ENCODE assay signal across 20 cellular contexts in the genomic region with DNA sequence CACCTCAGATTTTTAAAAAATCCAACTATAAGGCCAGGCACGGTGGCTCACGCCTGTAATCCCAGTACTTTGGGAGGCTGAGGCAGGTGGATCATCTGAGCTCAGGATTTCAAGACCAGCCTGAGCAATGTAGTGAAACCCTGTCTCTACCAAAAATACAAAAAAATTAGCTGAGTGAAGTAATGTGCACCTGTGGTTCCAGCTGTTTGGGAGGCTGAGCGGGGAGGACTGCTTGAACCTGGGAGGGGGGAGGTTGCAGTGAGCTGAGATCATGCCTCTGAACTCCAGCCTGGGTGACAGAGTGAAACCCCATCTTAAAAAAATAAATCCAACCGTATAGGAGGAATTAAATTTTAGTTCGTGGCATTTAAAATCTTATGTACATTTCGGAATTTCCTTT.
DNase-seq lines count a peak whose midpoint lies in the region; ATAC-seq, FAIRE-seq and TF ChIP-seq lines count a peak whose summit lies in the region.
"Had no signal": no experiment of that assay in that cellular context is flagged by ENCODE, and none has a peak within 500 bp of the region (broad histone marks: within the 10 kb centered on the region; RNA-seq: fewer than 3 reads in every experiment).

No MANE protein-coding gene starts in this region.

- peaks cover 78% of the 10 kb centered on the region for H3K4me1 Mint-ChIP-seq in activated CD8-positive, alpha-beta memory T cell treated with anti-CD3 and anti-CD28 coated beads, Interleukin-2, amount 10 ng/mL, durations not matched to agents 7 days and 5 days
- peaks cover 85% of the 10 kb centered on the region for H3K4me1 Mint-ChIP-seq in activated CD4-positive, alpha-beta memory T cell treated with anti-CD3 and anti-CD28 coated beads, Interleukin-2, amount 10 ng/mL, durations not matched to agents 7 days and 5 days

- H3K4me1 ChIP-seq in HepG2 (ENCODE audit: insufficient read depth, low read length) (peaks cover 37% of the 10 kb centered on the region), stomach (peaks cover 0 to 31% (median 21%) of the 10 kb centered on the region in 4 donors)
- H3K4me1 ChIP-seq: sigmoid colon had no signal

- H3K9me3 ChIP-seq in HepG2 (ENCODE audit: low read length) (no peaks in the 10 kb centered on the region), stomach (no peaks in the 10 kb centered on the region)
- H3K9me3 ChIP-seq: sigmoid colon, upper lobe of left lung had no signal

- no peak for ATAC-seq in activated CD8-positive, alpha-beta memory T cell treated with anti-CD3 and anti-CD28 coated beads, Interleukin-2, amount 10 ng/mL, durations not matched to agents 7 days and 5 days
- peak; percentile 10 for ATAC-seq in HepG2
- ATAC-seq in HG02885 (IDR thresholded peaks at IDR 0.05; ENCODE audit: poor library complexity, unreplicated experiment): no peak

- BruUV-seq in HepG2 (replicated peaks; lab: Mats Ljungman, UMichigan): no TSS peak

- FAIRE-seq in HepG2 (lab: Jason Lieb, UNC): no peak
- FAIRE-seq: colon, GM18507, GM19239 had no signal

- no peak overlapping the region for H2AFZ ChIP-seq in HepG2 (ENCODE audit: low read length)

- H3K9me3 Mint-ChIP-seq in activated CD8-positive, alpha-beta memory T cell treated with anti-CD3 and anti-CD28 coated beads, Interleukin-2, amount 10 ng/mL, durations not matched to agents 7 days and 5 days (ENCODE audit: low read depth): no peaks in the 10 kb centered on the region
- no peaks in the 10 kb centered on the region for H3K9me3 Mint-ChIP-seq in activated CD4-positive, alpha-beta memory T cell treated with anti-CD3 and anti-CD28 coated beads, Interleukin-2, amount 10 ng/mL, durations not matched to agents 7 days and 5 days

- peaks cover 3% of the 10 kb centered on the region for H3K79me2 ChIP-seq in HepG2 (ENCODE audit: insufficient read depth, low read length)

- TF ChIP-seq POLR2A in HepG2 (IDR thresholded peaks at IDR 0.05; ENCODE audit: insufficient read depth in 1 of 2, low read depth in 2 of 2, low read length in 2 of 2) (no peak), stomach (IDR thresholded peaks at IDR 0.05) (no peak)

- in situ Hi-C loops in HepG2 (cut with HindIII; ENCODE audit: extremely low pct_ligation_motif_present, low pct_unique_long_range_greater_than_20kb): loop anchor here (25.0 kb wide), 1 partner anchor 500 kb away; no protein-coding TSS in a partner anchor

- H3K36me3 ChIP-seq in HepG2 (replicated peaks in 1 of 2; ENCODE audit: control insufficient read depth in 1 of 2, insufficient read depth in 2 of 2, low read length in 2 of 2) (peaks cover 5 to 17% of the 10 kb centered on the region in 2 experiments; a peak in 3 of 5 replicates), stomach (peaks cover 0 to 42% (median 25%) of the 10 kb centered on the region in 4 donors)

- no peak for DNase-seq in activated CD8-positive, alpha-beta memory T cell treated with anti-CD3 and anti-CD28 coated beads, Interleukin-2, amount 10 ng/mL, durations not matched to agents 7 days and 5 days
- no peak for DNase-seq in activated CD8-positive, alpha-beta memory T cell treated with anti-CD3 and anti-CD28 coated beads, Interleukin-2, amount 50 U/mL, for 4 hours
- DNase-seq in activated CD4-positive, alpha-beta memory T cell treated with anti-CD3 and anti-CD28 coated beads, Interleukin-2, amount 10 ng/mL, durations not matched to agents 7 days and 5 days: no peak
- no peak for DNase-seq in HepG2 (ENCODE audit: low spot score)
- DNase-seq in stomach: no peak
- DNase-seq in NCI-H187 (lab: John Stamatoyannopoulos, UW): no peak
- DNase-seq in mucosa of gallbladder (ENCODE audit: low spot score): no peak
- DNase-seq: aorta, DMS 273 treated with DMSO at 0.1 percent for 48 hours, KG1, NCI-H1105, RPMI8226, sigmoid colon, SW 1271, upper lobe of left lung had no signal

- H3K27me3 ChIP-seq in HepG2 (ENCODE audit: control insufficient read depth in 1 of 2, insufficient read depth in 2 of 2, low read length in 2 of 2) (no peaks in the 10 kb centered on the region), stomach (no peaks in the 10 kb centered on the region)
- H3K27me3 ChIP-seq: sigmoid colon, upper lobe of left lung had no signal

- H3K36me3 Mint-ChIP-seq in activated CD8-positive, alpha-beta memory T cell treated with anti-CD3 and anti-CD28 coated beads, Interleukin-2, amount 10 ng/mL, durations not matched to agents 7 days and 5 days: peaks cover 49% of the 10 kb centered on the region
- peaks cover 77% of the 10 kb centered on the region for H3K36me3 Mint-ChIP-seq in activated CD4-positive, alpha-beta memory T cell treated with anti-CD3 and anti-CD28 coated beads, Interleukin-2, amount 10 ng/mL, durations not matched to agents 7 days and 5 days (ENCODE audit: low read depth)

- H3K27me3 Mint-ChIP-seq in activated CD8-positive, alpha-beta memory T cell treated with anti-CD3 and anti-CD28 coated beads, Interleukin-2, amount 10 ng/mL, durations not matched to agents 7 days and 5 days: no peaks in the 10 kb centered on the region
- H3K27me3 Mint-ChIP-seq in activated CD4-positive, alpha-beta memory T cell treated with anti-CD3 and anti-CD28 coated beads, Interleukin-2, amount 10 ng/mL, durations not matched to agents 7 days and 5 days: no peaks in the 10 kb centered on the region

- H3K4me2 ChIP-seq in HepG2 (ENCODE audit: low read depth, low read length): peak overlapping the region; percentile 55

- intact Hi-C loops in HepG2 (cut with micrococcal nuclease; ENCODE audit: unreplicated experiment) (no loop called here), stomach (cut with DNase I; ENCODE audit: low total_unique reads) (no loop called here)

- CTCF ChIA-PET in activated CD8-positive, alpha-beta memory T cell treated with anti-CD3 and anti-CD28 coated beads, Interleukin-2, amount 10 ng/mL, durations not matched to agents 7 days and 5 days (lab: Charles Lee): interaction anchor here (0.5 to 1.2 kb wide), 2 partner anchors 112 to 222 kb away, joined by 3 read pairs; no protein-coding TSS in a partner anchor
- CTCF ChIA-PET in activated CD4-positive, alpha-beta memory T cell treated with anti-CD3 and anti-CD28 coated beads, Interleukin-2, amount 10 ng/mL, durations not matched to agents 7 days and 5 days (lab: Charles Lee): interaction anchor here (0.9 kb wide), 1 partner anchor 122 kb away, joined by 3 read pairs; no protein-coding TSS in a partner anchor
- CTCF ChIA-PET in HepG2 (lab: Yijun Ruan, JAX; ENCODE audit: low intra/inter-chr PET ratio, low total read pairs): no interaction called here

- H3K27ac ChIP-seq in HepG2 (ENCODE audit: extremely low read length, insufficient read depth, low read length) (peak overlapping the region; percentile 91), stomach (peak overlapping the region in 3 of 5 donors; percentile 1 to 57 (median 44))
- H3K27ac ChIP-seq: HL-60, sigmoid colon had no signal

- H3K9ac ChIP-seq in HepG2 (ENCODE audit: insufficient read depth, low read depth, low read length): peak overlapping the region; percentile 66

- no peak overlapping the region for H3K4me3 Mint-ChIP-seq in activated CD8-positive, alpha-beta memory T cell treated with anti-CD3 and anti-CD28 coated beads, Interleukin-2, amount 10 ng/mL, durations not matched to agents 7 days and 5 days
- no peak overlapping the region for H3K4me3 Mint-ChIP-seq in activated CD4-positive, alpha-beta memory T cell treated with anti-CD3 and anti-CD28 coated beads, Interleukin-2, amount 10 ng/mL, durations not matched to agents 7 days and 5 days

- no peak for TF ChIP-seq EP300 in HepG2 (IDR thresholded peaks at IDR 0.05; ENCODE audit: low read depth in 2 of 2, low read length in 2 of 2)
- TF ChIP-seq EP300 in HepG2 (CRISPR knock-in tag; IDR thresholded peaks at IDR 0.05; ENCODE audit: borderline replicate concordance): no peak
- no peak for TF ChIP-seq EP300 in stomach (IDR thresholded peaks at IDR 0.05)

- POLR2A ChIA-PET in activated CD4-positive, alpha-beta memory T cell treated with anti-CD3 and anti-CD28 coated beads, Interleukin-2, amount 10 ng/mL, durations not matched to agents 7 days and 5 days (lab: Charles Lee): interaction anchor here (10.9 kb wide), 1 partner anchor 123 kb away, joined by 234 read pairs; a partner anchor contains a TSS
- POLR2A ChIA-PET in HepG2 (lab: Yijun Ruan, JAX): interaction anchor here (0.6 kb wide), 1 partner anchor 20 kb away, joined by 4 read pairs; no protein-coding TSS in a partner anchor

- WGBS in HepG2 (ENCODE audit: low lambda C conversion rate): 91% methylated on average over 6 of the region's 6 CpGs
- WGBS in stomach, 5 donors: 89 to 96% (median 94%) methylated on average over 6 of the region's 6 CpGs

- H4K20me1 ChIP-seq in HepG2 (ENCODE audit: insufficient read depth, low read length): no peaks in the 10 kb centered on the region

- TF ChIP-seq RAD21 in HepG2 (CRISPR knock-in tag; IDR thresholded peaks at IDR 0.05): no peak

- peak overlapping the region; percentile 70 for H3K27ac Mint-ChIP-seq in activated CD8-positive, alpha-beta memory T cell treated with anti-CD3 and anti-CD28 coated beads, Interleukin-2, amount 10 ng/mL, durations not matched to agents 7 days and 5 days
- peak overlapping the region; percentile 58 for H3K27ac Mint-ChIP-seq in activated CD4-positive, alpha-beta memory T cell treated with anti-CD3 and anti-CD28 coated beads, Interleukin-2, amount 10 ng/mL, durations not matched to agents 7 days and 5 days

- no peak for TF ChIP-seq CTCF in HepG2 (CRISPR knock-in tag; IDR thresholded peaks at IDR 0.05)
- TF ChIP-seq CTCF in stomach (IDR thresholded peaks at IDR 0.05): no peak

- no peak overlapping the region for H3K4me3 ChIP-seq in HepG2 (replicated peaks in 1 of 3; ENCODE audit: insufficient read depth in 1 of 3, low read depth in 2 of 3, low read length in 3 of 3)
- H3K4me3 ChIP-seq in stomach: no peak overlapping the region
- H3K4me3 ChIP-seq: sigmoid colon, upper lobe of left lung had no signal

TF ChIP-seq in HepG2, 621 proteins besides CTCF, POLR2A, EP300 and RAD21 (continues in another document):
- TF ChIP-seq ZNF557 (CRISPR knock-in tag; IDR thresholded peaks at IDR 0.05): no peak
- TF ChIP-seq SATB2 (CRISPR knock-in tag; IDR thresholded peaks at IDR 0.05): 0 out of 2 replicates have a peak, but pooled peaks have one; percentile 27
- TF ChIP-seq ASH2L (IDR thresholded peaks at IDR 0.05; ENCODE audit: insufficient read length, low read depth, low read length): peak; percentile 1
- peak; percentile 70 for TF ChIP-seq ZNF263 (CRISPR knock-in tag; IDR thresholded peaks at IDR 0.05)
- no peak for TF ChIP-seq GLI4 (CRISPR knock-in tag; IDR thresholded peaks at IDR 0.05; ENCODE audit: borderline replicate concordance)
